ENCODE assay signal across 27 cellular contexts in the genomic region with DNA sequence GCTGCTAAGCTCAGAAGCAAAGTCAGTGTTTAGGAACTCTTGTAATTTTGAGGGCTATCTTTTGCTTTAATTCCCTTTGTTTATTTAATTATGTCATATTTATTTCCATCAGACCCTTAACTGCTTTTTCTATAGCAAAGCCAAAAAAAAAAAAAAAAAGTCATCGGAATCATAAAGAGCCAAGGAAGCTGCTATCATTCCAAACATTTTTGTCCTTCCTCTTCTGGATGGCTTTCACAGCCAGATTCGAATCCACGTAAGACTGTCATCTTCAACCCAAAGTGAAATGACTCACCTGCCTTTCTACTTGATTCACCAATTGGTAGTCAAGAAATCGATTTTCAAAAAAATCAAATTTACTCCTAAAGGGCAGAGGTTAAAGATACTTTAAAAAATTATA.
"Had no signal": no experiment of that assay in that cellular context is flagged by ENCODE, and none has a peak within 500 bp of the region (broad histone marks: within the 10 kb centered on the region; RNA-seq: fewer than 3 reads in every experiment).

No MANE protein-coding gene starts in this region.

- H3K9me3 ChIP-seq: lower lobe of right lung, ovary, right lobe of liver had no signal

- H3K9me3 Mint-ChIP-seq: stimulated activated memory B cell treated with anti-CD40 and anti-IgM and Interleukin-4, amounts not matched to agents 10 μg/mL and 1 μg/mL and 100 μg/mL, for 72 hours had no signal

- H3K27ac Mint-ChIP-seq: immature natural killer cell; memory B cell; natural killer cell treated with Interleukin-12 subunit alpha and Interleukin-12 subunit beta and Interleukin-15 and Interleukin-18, amount 100 ng/mL, for 72 hours; progenitor cell of endocrine pancreas; stimulated activated memory B cell treated with anti-CD40 and anti-IgM and Interleukin-4, amounts not matched to agents 10 μg/mL and 1 μg/mL and 100 μg/mL, for 72 hours; stimulated activated naive CD8-positive, alpha-beta T cell treated with anti-CD3 and anti-CD28 coated beads, Interleukin-15, amount 100 ng/mL, for 72 hours; type B pancreatic cell had no signal

- DNase-seq: immature natural killer cell; kidney; left colon; left lung; lower lobe of right lung; midbrain; mucosa of descending colon; naive thymus-derived CD4-positive, alpha-beta T cell; ovary; right lobe of liver; stimulated activated CD4-positive, alpha-beta T cell treated with anti-CD3 and anti-CD28 coated beads, Interleukin-1b, Interleukin-23, amount 100 ng/mL, for 48 hours; stimulated activated CD4-positive, alpha-beta T cell treated with anti-CD3 and anti-CD28 coated beads, Interleukin-2, amount 100 ng/mL, for 48 hours; stimulated activated CD4-positive, alpha-beta T cell treated with anti-CD3 and anti-CD28 coated beads, Interleukin-4, amount 100 ng/mL, for 4 hours; stimulated activated CD8-positive, alpha-beta memory T cell treated with anti-CD3 and anti-CD28 coated beads, Interleukin-4, amount 100 ng/mL, for 48 hours; stimulated activated naive CD4-positive, alpha-beta T cell treated with Interleukin-2 at 50 U/mL for 16 hours; stimulated activated naive CD8-positive, alpha-beta T cell treated with anti-CD3 and anti-CD28 coated beads, Interleukin-15, amount 100 ng/mL, for 72 hours; substantia nigra; uterus had no signal

- H3K4me3 Mint-ChIP-seq: immature natural killer cell; memory B cell; naive thymus-derived CD4-positive, alpha-beta T cell; natural killer cell treated with Interleukin-12 subunit alpha and Interleukin-12 subunit beta and Interleukin-15 and Interleukin-18, amount 100 ng/mL, for 72 hours; stimulated activated memory B cell treated with anti-CD40 and anti-IgM and Interleukin-4, amounts not matched to agents 10 μg/mL and 1 μg/mL and 100 μg/mL, for 72 hours; stimulated activated naive CD8-positive, alpha-beta T cell treated with anti-CD3 and anti-CD28 coated beads, Interleukin-15, amount 100 ng/mL, for 72 hours; type B pancreatic cell had no signal

- H3K27ac ChIP-seq: left lung, lower lobe of right lung, ovary, right atrium auricular region, right lobe of liver, tibial nerve, uterus had no signal

- FAIRE-seq: islet of Langerhans, kidney had no signal

- ATAC-seq: left colon; left lung; lower lobe of right lung; mucosa of descending colon; naive thymus-derived CD4-positive, alpha-beta T cell; natural killer cell treated with Interleukin-12 subunit alpha and Interleukin-12 subunit beta and Interleukin-15 and Interleukin-18, amount 100 ng/mL, for 72 hours; right lobe of liver; stimulated activated memory B cell treated with anti-CD40 and anti-IgM and Interleukin-4, amounts not matched to agents 10 μg/mL and 1 μg/mL and 100 μg/mL, for 72 hours; stimulated activated naive CD8-positive, alpha-beta T cell treated with anti-CD3 and anti-CD28 coated beads, Interleukin-15, amount 100 ng/mL, for 72 hours had no signal

- H3K4me1 ChIP-seq: lower lobe of right lung, right atrium auricular region, right lobe of liver, tibial nerve, uterus had no signal

- H3K4me3 ChIP-seq: left lung, lower lobe of right lung, mucosa of descending colon, ovary, right atrium auricular region, right lobe of liver, smooth muscle cell, tibial nerve, uterus had no signal

- H3K4me2 ChIP-seq: smooth muscle cell had no signal

- H3K27me3 Mint-ChIP-seq: memory B cell; naive thymus-derived CD4-positive, alpha-beta T cell; natural killer cell treated with Interleukin-12 subunit alpha and Interleukin-12 subunit beta and Interleukin-15 and Interleukin-18, amount 100 ng/mL, for 72 hours; progenitor cell of endocrine pancreas; stimulated activated memory B cell treated with anti-CD40 and anti-IgM and Interleukin-4, amounts not matched to agents 10 μg/mL and 1 μg/mL and 100 μg/mL, for 72 hours; stimulated activated naive CD8-positive, alpha-beta T cell treated with anti-CD3 and anti-CD28 coated beads, Interleukin-15, amount 100 ng/mL, for 72 hours; type B pancreatic cell had no signal

- H3K27me3 ChIP-seq: left lung, ovary, right atrium auricular region, right lobe of liver, tibial nerve, uterus had no signal

- H3K36me3 ChIP-seq: ovary, uterus had no signal
